8 cellular contexts compared by ENCODE assay signal in the genomic region with DNA sequence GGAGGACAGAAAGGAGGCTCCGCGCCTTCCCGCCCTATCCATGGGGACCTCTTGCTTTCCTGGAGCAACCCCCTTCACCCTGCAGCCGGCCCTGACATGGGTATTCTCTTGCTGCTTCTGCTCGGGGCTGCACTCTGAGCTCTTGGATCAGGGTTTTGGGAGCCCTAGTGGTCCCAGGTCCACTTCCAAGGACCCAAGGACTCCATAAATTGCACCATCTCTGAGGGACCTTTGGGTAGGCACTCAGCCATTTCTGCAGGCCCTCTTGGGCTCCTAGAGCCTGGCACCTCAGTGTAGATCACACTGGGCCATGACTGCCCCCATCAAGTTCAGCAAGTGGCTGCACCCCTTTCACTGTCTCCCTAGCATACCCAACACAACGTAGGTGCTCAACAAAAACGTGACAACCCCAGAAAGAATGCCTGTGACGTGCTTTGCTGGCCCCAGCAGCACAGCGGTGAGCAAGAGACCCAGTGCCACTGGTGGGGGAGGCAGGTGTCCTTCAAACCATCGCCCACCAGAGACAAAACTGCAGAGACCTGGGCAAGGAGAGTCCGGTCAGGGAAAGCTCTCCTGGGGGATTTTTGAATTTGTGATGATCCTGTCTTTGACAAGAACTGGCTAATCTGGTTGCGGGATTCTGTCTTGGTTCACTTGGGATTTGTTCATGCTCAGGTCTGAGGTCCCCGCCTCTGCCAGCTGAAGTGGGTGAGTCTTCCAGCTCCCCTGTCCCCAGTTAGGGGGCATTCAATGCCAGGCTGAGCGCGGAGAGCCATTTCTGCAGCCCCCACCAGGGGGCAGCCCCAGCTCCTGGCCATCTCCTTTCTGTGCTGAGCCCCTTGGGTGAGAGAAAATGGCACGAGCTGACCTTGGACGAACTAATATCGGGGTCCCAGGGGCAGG. TPM values are rescaled to one million over a fixed set of nuclear protein-coding genes. Genes with fewer than 3 reads are reported as not detected.
DNase-seq lines count a peak whose midpoint lies in the region; ATAC-seq, FAIRE-seq and TF ChIP-seq lines count a peak whose summit lies in the region.

No MANE protein-coding gene starts in this region.

- CTCF ChIA-PET in HEK293 (lab: Yijun Ruan, JAX) (interaction anchor here (0.5 to 3.5 kb wide), 31 partner anchors 9 to 1677 kb away, joined by 3 to 43 read pairs (median 3); no protein-coding TSS in a partner anchor), mammary epithelial cell (lab: Charles Lee; ENCODE audit: low non-redundant PET) (no interaction called here), HepG2 (lab: Yijun Ruan, JAX; ENCODE audit: low intra/inter-chr PET ratio, low total read pairs) (interaction anchor here (1.0 to 2.3 kb wide), 3 partner anchors 129 to 453 kb away, joined by 4 to 24 read pairs (median 6); no protein-coding TSS in a partner anchor)

- FAIRE-seq in HepG2 (lab: Jason Lieb, UNC): no peak

- WGBS in mammary epithelial cell (ENCODE audit: low coverage, missing lambda C conversion rate): 59% methylated on average over 13 of the region's 18 CpGs
- WGBS in HepG2 (ENCODE audit: low lambda C conversion rate): 42% methylated on average over 12 of the region's 18 CpGs

- TF ChIP-seq RAD21 in HepG2 (CRISPR knock-in tag; IDR thresholded peaks at IDR 0.05): peak; percentile 83

- no peaks in the 10 kb centered on the region for H3K79me2 ChIP-seq in mammary epithelial cell (ENCODE audit: insufficient read depth, low read length)
- no peaks in the 10 kb centered on the region for H3K79me2 ChIP-seq in HepG2 (ENCODE audit: insufficient read depth, low read length)

- dilution Hi-C loops in mammary epithelial cell (cut with HindIII; ENCODE audit: low sequenced_read_pairs): no loop called here

- H4K20me1 ChIP-seq in mammary epithelial cell (ENCODE audit: insufficient read depth, low read length) (no peaks in the 10 kb centered on the region), HepG2 (ENCODE audit: insufficient read depth, low read length) (no peaks in the 10 kb centered on the region)

- BruUV-seq in mammary epithelial cell (replicated peaks; lab: Mats Ljungman, UMichigan) (no TSS peak), HepG2 (replicated peaks; lab: Mats Ljungman, UMichigan) (no TSS peak)

- H3K27ac ChIP-seq in HEK293 (ENCODE audit: extremely low read depth, low read depth, low read length): no peak overlapping the region
- no peak overlapping the region for H3K27ac ChIP-seq in mammary epithelial cell (ENCODE audit: insufficient read depth, low read depth, low read length)
- no peak overlapping the region for H3K27ac ChIP-seq in HepG2 (ENCODE audit: extremely low read length, insufficient read depth, low read length)
- H3K27ac ChIP-seq in substantia nigra (ENCODE audit: low read depth, low read length, poor library complexity, severe bottlenecking): peak overlapping the region; percentile 30

- no peaks in the 10 kb centered on the region for H3K36me3 ChIP-seq in HEK293 (ENCODE audit: control insufficient read depth in 2 of 2, insufficient read depth in 1 of 2, low read length in 2 of 2)
- H3K36me3 ChIP-seq in mammary epithelial cell (ENCODE audit: insufficient read depth, low read length): no peaks in the 10 kb centered on the region
- H3K36me3 ChIP-seq in HepG2 (replicated peaks in 1 of 2; ENCODE audit: control insufficient read depth in 1 of 2, insufficient read depth in 2 of 2, low read length in 2 of 2): no peaks in the 10 kb centered on the region

- ATAC-seq in HepG2: peak; percentile 71
- ATAC-seq in GM18867 (IDR thresholded peaks at IDR 0.05; ENCODE audit: unreplicated experiment): no peak

- DNase-seq in CD1c-positive myeloid dendritic cell (ENCODE audit: extremely low spot score) (peak; percentile 45), T-helper 9 cell (peak; percentile 27), mammary epithelial cell (no peak), HepG2 (ENCODE audit: low spot score) (no peak), substantia nigra (lab: John Stamatoyannopoulos, UW) (peak in 31 of 49 donors; percentile 9 to 66 (median 40)), NCI-H128 (lab: John Stamatoyannopoulos, UW; ENCODE audit: unreplicated experiment) (no peak)

- in situ Hi-C loops in mammary epithelial cell (cut with MboI; ENCODE audit: low sequenced_read_pairs in 2 of 2): no loop called here
- in situ Hi-C loops in HepG2 (cut with HindIII; ENCODE audit: extremely low pct_ligation_motif_present, low pct_unique_long_range_greater_than_20kb): no loop called here

- H2AFZ ChIP-seq in mammary epithelial cell (ENCODE audit: low read depth, low read length) (no peak overlapping the region), HepG2 (ENCODE audit: low read length) (no peak overlapping the region)

- TF ChIP-seq EP300 in HepG2 (IDR thresholded peaks at IDR 0.05; ENCODE audit: low read depth in 2 of 2, low read length in 2 of 2) (no peak), HepG2 (CRISPR knock-in tag; IDR thresholded peaks at IDR 0.05; ENCODE audit: borderline replicate concordance) (no peak)

- H3K9ac ChIP-seq in mammary epithelial cell (ENCODE audit: insufficient read depth, low read length) (no peak overlapping the region), HepG2 (ENCODE audit: insufficient read depth, low read depth, low read length) (no peak overlapping the region)

- POLR2A ChIA-PET in HEK293 (lab: Yijun Ruan, JAX) (interaction anchor here (0.8 to 1.0 kb wide), 2 partner anchors 482 to 558 kb away, joined by 3 read pairs; a partner anchor contains a TSS), HepG2 (lab: Yijun Ruan, JAX) (interaction anchor here (0.8 kb wide), 1 partner anchor 128 kb away, joined by 3 read pairs; no protein-coding TSS in a partner anchor)

- H3K4me3 ChIP-seq in HEK293 (ENCODE audit: low read depth, low read length) (no peak overlapping the region), mammary epithelial cell (replicated peaks in 1 of 3; ENCODE audit: insufficient read depth in 1 of 3, low read depth in 2 of 3, low read length in 3 of 3) (no peak overlapping the region), HepG2 (replicated peaks in 1 of 3; ENCODE audit: insufficient read depth in 1 of 3, low read depth in 2 of 3, low read length in 3 of 3) (no peak overlapping the region)

- H3K27me3 ChIP-seq in mammary epithelial cell (ENCODE audit: insufficient read depth, low read length) (peaks cover 6% of the 10 kb centered on the region), HepG2 (ENCODE audit: control insufficient read depth in 1 of 2, insufficient read depth in 2 of 2, low read length in 2 of 2) (peaks cover 8 to 37% of the 10 kb centered on the region in 2 experiments)

- H3K9me3 ChIP-seq in HEK293 (ENCODE audit: control insufficient read depth, insufficient read depth, low read depth, low read length) (no peaks in the 10 kb centered on the region), mammary epithelial cell (replicated peaks; ENCODE audit: insufficient read depth, low read length) (no peaks in the 10 kb centered on the region), HepG2 (ENCODE audit: low read length) (no peaks in the 10 kb centered on the region)

- H3K4me1 ChIP-seq in HEK293 (ENCODE audit: control insufficient read depth, insufficient read depth, low read length) (no peaks in the 10 kb centered on the region), mammary epithelial cell (ENCODE audit: insufficient read depth, low read length) (peaks cover 9% of the 10 kb centered on the region), HepG2 (ENCODE audit: insufficient read depth, low read length) (no peaks in the 10 kb centered on the region)

- H3K4me2 ChIP-seq in mammary epithelial cell (ENCODE audit: insufficient read depth, low read depth, low read length) (no peak overlapping the region), HepG2 (ENCODE audit: low read depth, low read length) (no peak overlapping the region)

- no peak for TF ChIP-seq POLR2A in HepG2 (IDR thresholded peaks at IDR 0.05; ENCODE audit: insufficient read depth in 1 of 2, low read depth in 2 of 2, low read length in 2 of 2)

- intact Hi-C loops in mammary epithelial cell (cut with micrococcal nuclease): loop anchor here (1.0 kb wide), 1 partner anchor 136 kb away; no protein-coding TSS in a partner anchor
- intact Hi-C loops in HepG2 (cut with micrococcal nuclease; ENCODE audit: unreplicated experiment): no loop called here

- peak; percentile 55 for TF ChIP-seq CTCF in HEK293 (tag by site-specific recombination; IDR thresholded peaks at IDR 0.05)
- peak; percentile 35 to 56 for TF ChIP-seq CTCF in mammary epithelial cell (conservative IDR thresholded peaks at IDR 0.05 in 1 of 2, IDR thresholded peaks at IDR 0.05 in 1 of 2; ENCODE audit: extremely low read depth in 1 of 2, insufficient read depth in 1 of 2, low read depth in 1 of 2, low read length in 2 of 2)
- TF ChIP-seq CTCF in HepG2 (CRISPR knock-in tag; IDR thresholded peaks at IDR 0.05): peak; percentile 72

TF ChIP-seq in HepG2, 621 proteins besides CTCF, POLR2A, EP300 and RAD21 (continues in another document):
- TF ChIP-seq SPEN (CRISPR knock-in tag; IDR thresholded peaks at IDR 0.05; ENCODE audit: low read depth): no peak
- 0 out of 2 replicates have a peak, but pooled peaks have one; percentile 50 for TF ChIP-seq MIER2 (CRISPR knock-in tag; IDR thresholded peaks at IDR 0.05)
- TF ChIP-seq RBAK (CRISPR knock-in tag; IDR thresholded peaks at IDR 0.05): no peak

RNA-seq across cellular contexts. Expression of a gene that starts 2.5 kb away (rescaled TPM):
- total RNA-seq in mammary epithelial cell (1 to 10 TPM; 4.8 to 6.5 TPM), HepG2 (2016; rRNA removed; fragmentation: Illumina TruSeq; extraction: Trizol) (89.3 and 97.5 TPM in 2 replicates)
- polyA plus RNA-seq in mammary epithelial cell (2.6 TPM), HepG2 (2011; rRNA removed) (28.0 and 31.2 TPM in 2 replicates)
- polyA minus RNA-seq in mammary epithelial cell: 9.0 TPM
- 15.7 and 17.7 TPM in 2 replicates for total RNA-seq in HepG2 (2016; cell fraction: cytosol; rRNA removed; fragmentation: Illumina TruSeq; extraction: Trizol; ENCODE audit: low read depth)
- total RNA-seq in HepG2 (2016; cell fraction: insoluble cytoplasmic fraction; rRNA removed; fragmentation: Illumina TruSeq; extraction: Trizol): 82.8 and 83.9 TPM in 2 replicates
- total RNA-seq in HepG2 (2016; cell fraction: membrane; rRNA removed; fragmentation: Illumina TruSeq; extraction: Trizol): 46.0 and 48.9 TPM in 2 replicates
- 51.3 and 59.0 TPM in 2 replicates for total RNA-seq in HepG2 (2016; cell fraction: nucleus; rRNA removed; fragmentation: Illumina TruSeq; extraction: Trizol)
- polyA plus RNA-seq in HepG2 (2011; cell fraction: cytosol; rRNA removed): 25.5 and 31.3 TPM in 2 replicates
- 29.4 and 36.0 TPM in 2 replicates for polyA plus RNA-seq in HepG2 (2011; cell fraction: nucleus; rRNA removed)
- polyA plus RNA-seq in HepG2 (2012): 23.1 and 41.4 TPM in 2 replicates
- 7.9 and 9.3 TPM in 2 replicates for polyA plus RNA-seq in HepG2 (2016; cell fraction: cytosol; fragmentation: Illumina TruSeq; extraction: Trizol; ENCODE audit: low read depth)
- polyA plus RNA-seq in HepG2 (2016; cell fraction: insoluble cytoplasmic fraction; fragmentation: Illumina TruSeq; extraction: Trizol; ENCODE audit: low read depth): 69.1 and 77.3 TPM in 2 replicates
- polyA plus RNA-seq in HepG2 (2016; cell fraction: membrane; fragmentation: Illumina TruSeq; extraction: Trizol; ENCODE audit: low read depth): 22.4 and 25.9 TPM in 2 replicates
- polyA plus RNA-seq in HepG2 (2016; cell fraction: nucleus; fragmentation: Illumina TruSeq; extraction: Trizol; ENCODE audit: insufficient read depth, low read depth): 62.4 and 65.5 TPM in 2 replicates
- 2.3 and 38.5 TPM in 2 replicates for polyA minus RNA-seq in HepG2 (2011; rRNA and poly(A)+ RNA removed; ENCODE audit: low replicate concordance)
- 25.4 and 28.4 TPM in 2 replicates for polyA minus RNA-seq in HepG2 (2011; cell fraction: cytosol; rRNA and poly(A)+ RNA removed)
- polyA minus RNA-seq in HepG2 (2011; cell fraction: nucleus; rRNA and poly(A)+ RNA removed): 25.7 and 25.9 TPM in 2 replicates

Comparison
In these comparisons a context has a peak if more than half of its experiments do, and no peak if none do; other contexts are left out.
1. DNase-seq: peak in CD1c-positive myeloid dendritic cell (single experiment), T-helper 9 cell (single experiment) and substantia nigra (31 of 49); none in mammary epithelial cell (single experiment), HepG2 (single experiment) and NCI-H128 (single experiment).
2. Peak in every context shown above with its lines, with median percentiles within 50 percentile points of each other: CTCF ChIP-seq.